16 cellular contexts compared by ENCODE assay signal in genomic region chr2:178510388-178510787, GRCh38. TPM values are rescaled to one million over a fixed set of nuclear protein-coding genes. Genes with fewer than 3 reads are reported as not detected.
DNase-seq lines count a peak whose midpoint lies in the region; ATAC-seq and TF ChIP-seq lines count a peak whose summit lies in the region.
"Had no signal": no experiment of that assay in that cellular context is flagged by ENCODE, and none has a peak within 500 bp of the region (broad histone marks: within the 10 kb centered on the region; RNA-seq: fewer than 3 reads in every experiment).

No MANE protein-coding gene starts in this region.

- H3K27me3 ChIP-seq in right atrium auricular region = no peaks in the 10 kb centered on the region
- no peaks in the 10 kb centered on the region for H3K27me3 ChIP-seq in right cardiac atrium (ENCODE audit: control insufficient read depth, insufficient read depth)
- H3K27me3 ChIP-seq: BLaER1 treated with 17β-estradiol and CSF1 and Interleukin-3, amounts not matched to agents 10 nM and 100 nM had no signal

- DNase-seq in Right ventricle myocardium superior = no peak
- DNase-seq in right atrium auricular region (ENCODE audit: low spot score) = no peak
- DNase-seq in left cardiac atrium = no peak
- DNase-seq in Right ventricle myocardium inferior (ENCODE audit: missing footprints) = no peak
- DNase-seq in right cardiac atrium = no peak
- DNase-seq: AML-193; Caco-2; Calu3; CD4-positive, alpha-beta T cell; CD8-positive, alpha-beta T cell; DMS79 treated with DMSO at 0.1 percent for 48 hours; GF-D8 had no signal

- H3K4me1 ChIP-seq in right atrium auricular region (no peaks in the 10 kb centered on the region), right cardiac atrium (ENCODE audit: control insufficient read depth, insufficient read depth, low read length) (no peaks in the 10 kb centered on the region)
- H3K4me1 ChIP-seq: A549, Caco-2 had no signal

- H3K36me3 ChIP-seq in right atrium auricular region = peaks cover 13% of the 10 kb centered on the region

- TF ChIP-seq CTCF in right atrium auricular region (IDR thresholded peaks at IDR 0.05) = no peak

- H3K4me3 ChIP-seq in right atrium auricular region (no peak overlapping the region), right cardiac atrium (ENCODE audit: low read length) (no peak overlapping the region)
- H3K4me3 ChIP-seq: A549; BLaER1 treated with 17β-estradiol and CSF1 and Interleukin-3, amounts not matched to agents 10 nM and 100 nM had no signal

- no peak overlapping the region for H3K27ac ChIP-seq in right atrium auricular region
- no peak overlapping the region for H3K27ac ChIP-seq in right cardiac atrium (ENCODE audit: low read length)
- H3K27ac ChIP-seq: 22Rv1; A549; BLaER1 treated with 17β-estradiol and CSF1 and Interleukin-3, amounts not matched to agents 10 nM and 100 nM; C4-2B had no signal

- H3K9me3 ChIP-seq in right atrium auricular region (no peaks in the 10 kb centered on the region), right cardiac atrium (ENCODE audit: control insufficient read depth, low read length) (no peaks in the 10 kb centered on the region)
- H3K9me3 ChIP-seq: A549, Caco-2 had no signal

- ATAC-seq in Right ventricle myocardium superior (ENCODE audit: poor library complexity) (peak; percentile 38), left cardiac atrium (peak; percentile 61 to 78), Right ventricle myocardium inferior (no peak), right cardiac atrium (peak; percentile 68 to 77)
- ATAC-seq: A549; CD8-positive, alpha-beta T cell had no signal

- intact Hi-C loops in Right ventricle myocardium superior (cut with DNase I) = no loop called here
- intact Hi-C loops in left cardiac atrium (cut with DNase I) = no loop called here
- intact Hi-C loops in Right ventricle myocardium inferior (cut with DNase I) = no loop called here
- intact Hi-C loops in right cardiac atrium (cut with DNase I) = no loop called here

- 63% methylated on average over 6 of the region's 6 CpGs for WGBS in right cardiac atrium

RNA-seq across cellular contexts. Expression of gene PLEKHA3, which starts 30.1 kb away (rescaled TPM):
- total RNA-seq in Right ventricle myocardium superior (32.2 TPM), right atrium auricular region (10 to 100 TPM; 11.1 to 12.1 TPM), left cardiac atrium (10 to 100 TPM; 34.0 to 54.1 TPM), Right ventricle myocardium inferior (36.4 TPM), right cardiac atrium (10 to 100 TPM; 44.5 to 69.9 (median 47.3) TPM)
- 5.3 TPM for polyA plus RNA-seq in right cardiac atrium

RNA-seq across cellular contexts. Expression of gene FKBP7, which starts 32.0 kb away (rescaled TPM):
- total RNA-seq in Right ventricle myocardium superior (6.5 TPM), right atrium auricular region (10 to 100 TPM; 10.8 to 13.4 TPM), left cardiac atrium (10 to 100 TPM; 12.7 to 13.5 TPM), Right ventricle myocardium inferior (9.3 TPM), right cardiac atrium (10 to 100 TPM; 10.7 to 15.6 (median 12.8) TPM)
- polyA plus RNA-seq in right cardiac atrium = 11.7 TPM

RNA-seq across cellular contexts. Expression of gene PJVK, which starts 59.2 kb away (rescaled TPM):
- total RNA-seq in Right ventricle myocardium superior (1.0 TPM), right atrium auricular region (1 to 10 TPM in 1 of 2 donors, under 1 TPM in 1; 0.59 to 2.4 TPM), left cardiac atrium (1 to 10 TPM; 1.2 to 1.4 TPM), Right ventricle myocardium inferior (0.70 TPM), right cardiac atrium (1 to 10 TPM; 1.9 to 2.4 (median 2.0) TPM)
- 2.0 TPM for polyA plus RNA-seq in right cardiac atrium

RNA-seq across cellular contexts. Expression of gene PRKRA, which starts 59.4 kb away (rescaled TPM):
- 42.7 TPM for total RNA-seq in Right ventricle myocardium superior
- total RNA-seq in right atrium auricular region = 10 to 100 TPM; 41.4 to 47.1 TPM
- 10 to 100 TPM; 32.1 to 44.3 TPM for total RNA-seq in left cardiac atrium
- total RNA-seq in Right ventricle myocardium inferior = 45.4 TPM
- total RNA-seq in right cardiac atrium = 10 to 100 TPM; 36.6 to 43.9 (median 37.8) TPM
- 35.5 TPM for polyA plus RNA-seq in right cardiac atrium
